ENCODE assay signal across 19 cellular contexts in genomic region chr18:22800551-22800951, GRCh38.
A peak's percentile ranks its signal among the peaks of the same experiment; 100 is the strongest.
DNase-seq lines count a peak whose midpoint lies in the region; ATAC-seq and TF ChIP-seq lines count a peak whose summit lies in the region.
"Had no signal": no experiment of that assay in that cellular context is flagged by ENCODE, and none has a peak within 500 bp of the region (broad histone marks: within the 10 kb centered on the region; RNA-seq: fewer than 3 reads in every experiment).

No MANE protein-coding gene starts in this region.

- H2AFZ ChIP-seq in osteoblast (ENCODE audit: low read length): peak overlapping the region; percentile 19

- H3K9me3 ChIP-seq in osteoblast (ENCODE audit: low read depth, low read length): no peaks in the 10 kb centered on the region
- H3K9me3 ChIP-seq: prostate gland, SK-N-SH, testis had no signal

- ATAC-seq in Right ventricle myocardium inferior (peak; percentile 76), Right ventricle myocardium superior (ENCODE audit: poor library complexity) (peak; percentile 68), GM18498 (IDR thresholded peaks at IDR 0.05; ENCODE audit: unreplicated experiment) (no peak)
- ATAC-seq: activated naive CD8-positive, alpha-beta T cell treated with anti-CD3 and anti-CD28 coated beads, Interleukin-2, amount 50 U/mL, for 24 hours; activated T-cell treated with anti-CD3 and anti-CD28 coated beads, Interleukin-2, amount 50 U/mL, for 4 hours; left lobe of liver; naive thymus-derived CD4-positive, alpha-beta T cell had no signal

- no peaks in the 10 kb centered on the region for H3K79me2 ChIP-seq in osteoblast (ENCODE audit: insufficient read depth, low read length)

- no peaks in the 10 kb centered on the region for H3K27me3 ChIP-seq in osteoblast (ENCODE audit: insufficient read depth, low read length)
- H3K27me3 ChIP-seq: testis had no signal

- no peaks in the 10 kb centered on the region for H4K20me1 ChIP-seq in osteoblast (ENCODE audit: insufficient read depth, low read length)

- intact Hi-C loops in Right ventricle myocardium inferior (cut with DNase I): loop anchor here (5.0 kb wide), 1 partner anchor 182 kb away; no protein-coding TSS in a partner anchor
- intact Hi-C loops in cardiac septum (cut with DNase I): no loop called here
- intact Hi-C loops in Right ventricle myocardium superior (cut with DNase I): loop anchor here (10.0 kb wide), 1 partner anchor 184 kb away; no protein-coding TSS in a partner anchor

- DNase-seq in Right ventricle myocardium inferior (ENCODE audit: missing footprints) (no peak), cardiac septum (ENCODE audit: low spot score) (no peak), Right ventricle myocardium superior (no peak), osteoblast (ENCODE audit: insufficient read length, low spot score, missing footprints) (no peak), germinal center (ENCODE audit: low spot score) (no peak), GM19238 (ENCODE audit: insufficient read length, low spot score) (no peak)
- no peak for DNase-seq in activated CD4-positive, alpha-beta T cell treated with anti-CD3 and anti-CD28 coated beads, Interleukin-2, amount 50 U/mL, for 4 hours
- DNase-seq: activated CD4-positive, alpha-beta T cell treated with anti-CD3 and anti-CD28 coated beads, Interleukin-2, amount 50 U/mL, for 1 hour; activated naive CD8-positive, alpha-beta T cell treated with anti-CD3 and anti-CD28 coated beads, Interleukin-2, amount 50 U/mL, for 24 hours; activated T-cell treated with anti-CD3 and anti-CD28 coated beads, Interleukin-2, amount 50 U/mL, for 4 hours; hypothalamus; naive thymus-derived CD4-positive, alpha-beta T cell; NCI-H446; SK-N-SH; testis had no signal

- no peak overlapping the region for H3K4me2 ChIP-seq in osteoblast (ENCODE audit: insufficient read depth, low read length)
- H3K4me2 ChIP-seq: SK-N-SH had no signal

- TF ChIP-seq CTCF in osteoblast (IDR thresholded peaks at IDR 0.05; ENCODE audit: extremely low read depth, low read depth, low read length): no peak

- H3K27ac ChIP-seq in osteoblast (ENCODE audit: low read depth, low read length): no peak overlapping the region
- H3K27ac ChIP-seq: KMS-11, testis had no signal

- H3K36me3 ChIP-seq in osteoblast (ENCODE audit: insufficient read depth, low read length): no peaks in the 10 kb centered on the region
- H3K36me3 ChIP-seq: prostate gland had no signal

- no peak overlapping the region for H3K4me3 ChIP-seq in osteoblast (ENCODE audit: insufficient read depth, low read length)
- H3K4me3 ChIP-seq: prostate gland, testis had no signal

- peaks cover 5% of the 10 kb centered on the region for H3K4me1 ChIP-seq in osteoblast (ENCODE audit: insufficient read depth, low read length)
- H3K4me1 ChIP-seq: prostate gland, testis had no signal
